In genomic region chr2:231347081-231347480, GRCh38 we compare ENCODE assay signal across 25 cellular contexts. TPM values are rescaled to one million over a fixed set of nuclear protein-coding genes. Genes with fewer than 3 reads are reported as not detected.
A peak's percentile ranks its signal among the peaks of the same experiment; 100 is the strongest.
DNase-seq lines count a peak whose midpoint lies in the region; ATAC-seq and TF ChIP-seq lines count a peak whose summit lies in the region.
"Had no signal": no experiment of that assay in that cellular context is flagged by ENCODE, and none has a peak within 500 bp of the region (broad histone marks: within the 10 kb centered on the region; RNA-seq: fewer than 3 reads in every experiment).

No MANE protein-coding gene starts in this region.

- H3K4me1 ChIP-seq in suprapubic skin: no peaks in the 10 kb centered on the region
- H3K4me1 ChIP-seq: SJSA1, vagina had no signal

- intact Hi-C loops in sciatic nerve (cut with DNase I) (no loop called here), Right ventricle myocardium inferior (cut with DNase I) (no loop called here)

- peak in 75 of 76 experiments; percentile 28 to 92 (median 79) for DNase-seq in HUDEP-2 (lab: John Stamatoyannopoulos, UW; ENCODE audit: unreplicated experiment in 76 of 76)
- peak; percentile 49 for DNase-seq in OCI-M2 (lab: John Stamatoyannopoulos, UW; ENCODE audit: unreplicated experiment)
- DNase-seq in erythroblast (lab: John Stamatoyannopoulos, UW): peak; percentile 94 to 97
- DNase-seq in sciatic nerve (ENCODE audit: low spot score): peak; percentile 25
- no peak for DNase-seq in NK-92 (lab: John Stamatoyannopoulos, UW; ENCODE audit: unreplicated experiment)
- no peak for DNase-seq in suprapubic skin (ENCODE audit: low spot score in 2 of 2)
- DNase-seq in Right ventricle myocardium inferior (ENCODE audit: missing footprints): no peak
- no peak for DNase-seq in SIG-M5 (lab: John Stamatoyannopoulos, UW)
- DNase-seq: activated CD4-positive, alpha-beta T cell treated with anti-CD3 and anti-CD28 coated beads for 4 hours; activated T-cell treated with anti-CD3 and anti-CD28 coated beads, Interleukin-2, amount 50 U/mL, for 72 hours; HCEC 1CT; kidney glomerular epithelial cell; mammary epithelial cell; NCI-H1105 treated with DMSO at 0.1 percent for 48 hours; NCI-H2081; NCI-H446 treated with DMSO at 0.1 percent for 48 hours; NK-92 treated with Interleukin-12 subunit alpha and Interleukin-12 subunit beta, amount 100 ng/mL, for 24 hours had no signal

- H3K9me3 ChIP-seq in suprapubic skin: no peaks in the 10 kb centered on the region
- H3K9me3 ChIP-seq: SJSA1, vagina had no signal

- 86% methylated on average over 5 of the region's 5 CpGs for WGBS in suprapubic skin

- H3K27ac ChIP-seq in suprapubic skin: no peak overlapping the region
- H3K27ac ChIP-seq: C4-2B, cardiac muscle cell, HL-60, SJSA1, vagina had no signal

- no peak for TF ChIP-seq POLR2A in erythroblast (IDR thresholded peaks at IDR 0.05; ENCODE audit: low read length)
- no peak for TF ChIP-seq POLR2A in suprapubic skin (IDR thresholded peaks at IDR 0.05)

- no peak for TF ChIP-seq CTCF in suprapubic skin (IDR thresholded peaks at IDR 0.05)

- H3K4me3 ChIP-seq in suprapubic skin: no peak overlapping the region
- H3K4me3 ChIP-seq: cardiac muscle cell, SJSA1, smooth muscle cell, vagina had no signal

- no peaks in the 10 kb centered on the region for H3K27me3 ChIP-seq in suprapubic skin
- H3K27me3 ChIP-seq: cardiac muscle cell, SJSA1, vagina had no signal

- no peak for TF ChIP-seq EP300 in suprapubic skin (IDR thresholded peaks at IDR 0.05)

- H3K36me3 ChIP-seq in suprapubic skin: no peaks in the 10 kb centered on the region
- H3K36me3 ChIP-seq: cardiac muscle cell, SJSA1, vagina had no signal

- ATAC-seq in sciatic nerve (no peak), Right ventricle myocardium inferior (no peak)
- ATAC-seq: activated T-cell treated with anti-CD3 and anti-CD28 coated beads, Interleukin-2, amount 50 U/mL, for 72 hours; stimulated activated effector memory CD8-positive, alpha-beta T cell treated with anti-CD3 and anti-CD28 coated beads, Interleukin-12 subunit alpha, Interleukin-12 subunit beta, amount 100 ng/mL, for 72 hours had no signal

RNA-seq across cellular contexts. Expression of gene B3GNT7, which starts 48.4 kb away (rescaled TPM):
- total RNA-seq in sciatic nerve (4.2 TPM), suprapubic skin (1 to 10 TPM; 1.3 to 1.5 (median 1.4) TPM), Right ventricle myocardium inferior (9.1 TPM)
- total RNA-seq: SJSA1; T-helper 1 cell treated with Interleukin-12 subunit alpha and Interleukin-12 subunit beta and Interleukin-4 antibody, amounts not matched to agents 30 ng/mL and 1 ng/mL, for 36 hours had no signal

Comparison
In these comparisons a context has a peak if more than half of its experiments do, and no peak if none do; other contexts are left out.
1. DNase-seq: peak in HUDEP-2 (75 of 76), OCI-M2 (single experiment), erythroblast (2 of 2) and sciatic nerve (single experiment); none in NK-92 (single experiment), suprapubic skin (0 of 2), Right ventricle myocardium inferior (single experiment) and SIG-M5 (single experiment).